In genomic region chr19:38277549-38277948, GRCh38 we compare ENCODE assay signal across 10 cellular contexts. TPM values are rescaled to one million over a fixed set of nuclear protein-coding genes. Genes with fewer than 3 reads are reported as not detected.
DNase-seq lines count a peak whose midpoint lies in the region; ATAC-seq, FAIRE-seq and TF ChIP-seq lines count a peak whose summit lies in the region.
"Had no signal": no experiment of that assay in that cellular context is flagged by ENCODE, and none has a peak within 500 bp of the region (broad histone marks: within the 10 kb centered on the region; RNA-seq: fewer than 3 reads in every experiment).

No MANE protein-coding gene starts in this region.

- H3K4me1 ChIP-seq in mesodermal cell (ENCODE audit: control insufficient read depth, insufficient read depth, low read length, poor library complexity, severe bottlenecking) = peaks cover 14% of the 10 kb centered on the region
- H3K4me1 ChIP-seq in tibial artery = peaks cover 0 to 51% (median 33%) of the 10 kb centered on the region in 4 donors

- WGBS in mesodermal cell (ENCODE audit: insufficient coverage in 2 of 2), 2 experiments = 87 to 90% methylated on average over 2 to 5 of the region's 5 CpGs

- H3K36me3 ChIP-seq in mesodermal cell (ENCODE audit: control insufficient read depth, insufficient read depth, low read length) (no peaks in the 10 kb centered on the region), tibial artery (no peaks in the 10 kb centered on the region)
- H3K36me3 ChIP-seq: SJSA1 had no signal

- no peak for TF ChIP-seq CTCF in coronary artery (IDR thresholded peaks at IDR 0.05)
- TF ChIP-seq CTCF in tibial artery (IDR thresholded peaks at IDR 0.05) = no peak

- intact Hi-C loops in tibial artery (cut with DNase I; ENCODE audit: low total_unique reads) = no loop called here

- ATAC-seq in HG03045 (IDR thresholded peaks at IDR 0.05; ENCODE audit: unreplicated experiment) = no peak

- no peaks in the 10 kb centered on the region for H3K27me3 ChIP-seq in tibial artery
- H3K27me3 ChIP-seq: SJSA1 had no signal

- FAIRE-seq in RCC 7860 (lab: Jason Lieb, UNC) = no peak

- H3K4me3 ChIP-seq in coronary artery (peak overlapping the region; percentile 50), mesodermal cell (ENCODE audit: extremely low read depth, insufficient read depth, low read length, poor library complexity, severe bottlenecking) (no peak overlapping the region), tibial artery (peak overlapping the region in 1 of 2 donors; percentile 10)
- H3K4me3 ChIP-seq: SJSA1 had no signal

- DNase-seq in DMS53 (lab: John Stamatoyannopoulos, UW) (peak; percentile 44), DMS53 treated with DMSO at 0.1 percent for 48 hours (lab: John Stamatoyannopoulos, UW; ENCODE audit: unreplicated experiment) (no peak), coronary artery (ENCODE audit: low spot score) (no peak), tibial artery (no peak), RCC 7860 (ENCODE audit: low spot score) (no peak), CD1c-positive myeloid dendritic cell (ENCODE audit: extremely low spot score) (no peak)
- DNase-seq: NCI-H2029 treated with DMSO at 0.1 percent for 48 hours had no signal

- H3K27ac ChIP-seq in coronary artery (peak overlapping the region; percentile 83 to 94), mesodermal cell (ENCODE audit: low read depth, low read length, severe bottlenecking) (peak overlapping the region; percentile 84), tibial artery (peak overlapping the region; percentile 81 to 83)
- H3K27ac ChIP-seq: SJSA1 had no signal

- no peaks in the 10 kb centered on the region for H3K9me3 ChIP-seq in mesodermal cell (ENCODE audit: control insufficient read depth, low read length)
- H3K9me3 ChIP-seq in tibial artery = no peaks in the 10 kb centered on the region
- H3K9me3 ChIP-seq: SJSA1 had no signal

RNA-seq across cellular contexts. Expression of gene SPINT2, which starts 13.2 kb away (rescaled TPM):
- 61.6 TPM for polyA plus RNA-seq in mesodermal cell (2013, experiment 1 of 2)
- polyA plus RNA-seq in mesodermal cell (2013, experiment 2 of 2) = 52.0 TPM

RNA-seq across cellular contexts. Expression of gene PPP1R14A, which starts 21.4 kb away (rescaled TPM):
- polyA plus RNA-seq in mesodermal cell (2013, experiment 1 of 2) = 17.3 TPM
- polyA plus RNA-seq in mesodermal cell (2013, experiment 2 of 2) = 16.8 TPM

RNA-seq across cellular contexts. Expression of gene C19orf33, which starts 26.5 kb away (rescaled TPM):
- polyA plus RNA-seq in mesodermal cell (2013, experiment 1 of 2) = not detected
- polyA plus RNA-seq in mesodermal cell (2013, experiment 2 of 2) = not detected

RNA-seq across cellular contexts. Expression of gene YIF1B, which starts 38.2 kb away (rescaled TPM):
- 106 TPM for polyA plus RNA-seq in mesodermal cell (2013, experiment 1 of 2)
- 89.0 TPM for polyA plus RNA-seq in mesodermal cell (2013, experiment 2 of 2)

RNA-seq across cellular contexts. Expression of gene KCNK6, which starts 42.1 kb away (rescaled TPM):
- polyA plus RNA-seq in mesodermal cell (2013, experiment 1 of 2) = 7.2 TPM
- 6.9 TPM for polyA plus RNA-seq in mesodermal cell (2013, experiment 2 of 2)
